ENCODE assay signal across 8 cellular contexts in the genomic region with DNA sequence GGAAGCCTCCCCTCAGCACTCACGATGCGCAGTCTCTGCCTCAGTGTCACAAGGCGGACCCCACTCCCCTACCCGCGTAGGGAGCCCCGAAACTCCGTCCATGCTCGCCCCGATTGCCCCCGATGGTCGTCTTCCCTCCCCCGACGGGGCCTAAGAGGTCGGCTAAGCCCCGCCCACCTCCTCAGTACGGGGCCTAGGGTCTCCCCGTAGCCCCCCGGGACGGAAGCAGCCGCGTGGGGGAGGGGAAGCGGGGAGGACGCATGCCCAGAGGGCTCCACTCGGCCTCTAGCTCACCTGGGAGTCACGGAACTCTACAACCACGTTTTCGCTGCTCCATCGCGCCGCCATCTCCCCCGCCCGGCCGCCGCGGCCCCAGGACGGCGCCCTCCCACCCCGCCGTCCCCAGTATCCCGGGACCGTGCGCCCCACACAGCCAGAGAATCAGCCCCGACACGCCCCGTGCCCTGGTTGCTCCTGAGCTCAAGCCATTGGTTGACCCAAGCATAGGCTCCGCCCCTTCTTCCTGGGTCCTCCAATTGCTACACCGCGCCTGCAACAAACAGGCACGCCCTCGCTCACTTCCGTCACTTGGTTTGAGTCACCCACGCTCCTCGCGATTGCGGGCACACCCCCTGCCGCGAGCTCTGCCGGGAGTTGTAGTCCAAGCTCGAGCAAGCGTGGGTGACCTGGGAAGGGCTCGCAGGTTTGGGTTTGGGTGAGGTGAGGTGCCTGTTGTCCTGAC. TPM values are rescaled to one million over a fixed set of nuclear protein-coding genes. Genes with fewer than 3 reads are reported as not detected.
DNase-seq lines count a peak whose midpoint lies in the region; ATAC-seq and TF ChIP-seq lines count a peak whose summit lies in the region.

A gene with protein sequence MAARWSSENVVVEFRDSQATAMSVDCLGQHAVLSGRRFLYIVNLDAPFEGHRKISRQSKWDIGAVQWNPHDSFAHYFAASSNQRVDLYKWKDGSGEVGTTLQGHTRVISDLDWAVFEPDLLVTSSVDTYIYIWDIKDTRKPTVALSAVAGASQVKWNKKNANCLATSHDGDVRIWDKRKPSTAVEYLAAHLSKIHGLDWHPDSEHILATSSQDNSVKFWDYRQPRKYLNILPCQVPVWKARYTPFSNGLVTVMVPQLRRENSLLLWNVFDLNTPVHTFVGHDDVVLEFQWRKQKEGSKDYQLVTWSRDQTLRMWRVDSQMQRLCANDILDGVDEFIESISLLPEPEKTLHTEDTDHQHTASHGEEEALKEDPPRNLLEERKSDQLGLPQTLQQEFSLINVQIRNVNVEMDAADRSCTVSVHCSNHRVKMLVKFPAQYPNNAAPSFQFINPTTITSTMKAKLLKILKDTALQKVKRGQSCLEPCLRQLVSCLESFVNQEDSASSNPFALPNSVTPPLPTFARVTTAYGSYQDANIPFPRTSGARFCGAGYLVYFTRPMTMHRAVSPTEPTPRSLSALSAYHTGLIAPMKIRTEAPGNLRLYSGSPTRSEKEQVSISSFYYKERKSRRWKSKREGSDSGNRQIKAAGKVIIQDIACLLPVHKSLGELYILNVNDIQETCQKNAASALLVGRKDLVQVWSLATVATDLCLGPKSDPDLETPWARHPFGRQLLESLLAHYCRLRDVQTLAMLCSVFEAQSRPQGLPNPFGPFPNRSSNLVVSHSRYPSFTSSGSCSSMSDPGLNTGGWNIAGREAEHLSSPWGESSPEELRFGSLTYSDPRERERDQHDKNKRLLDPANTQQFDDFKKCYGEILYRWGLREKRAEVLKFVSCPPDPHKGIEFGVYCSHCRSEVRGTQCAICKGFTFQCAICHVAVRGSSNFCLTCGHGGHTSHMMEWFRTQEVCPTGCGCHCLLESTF (minus strand): TSS at position 454 of the 742 bp plus-strand sequence. CDS start 106 bp downstream, at position 348.

- peak within 1 kb of the TSS; percentile 61 for H3K18ac ChIP-seq in H9 (ENCODE audit: insufficient read length, low read depth, low read length)

- no peaks in the 10 kb centered on the region for H3K4me1 ChIP-seq in H9 (ENCODE audit: insufficient read depth, low read length)

- no peaks in the 10 kb centered on the region for H3K36me3 ChIP-seq in MG63

- no peaks in the 10 kb centered on the region for H3K79me2 ChIP-seq in H9 (ENCODE audit: insufficient read depth, low read length)

- no peak within 1 kb of the TSS for H2BK12ac ChIP-seq in H9 (ENCODE audit: insufficient read length, low read depth, low read length)

- H3K9me3 ChIP-seq in H9 (ENCODE audit: control insufficient read depth, low read depth, low read length) (no peaks in the 10 kb centered on the region), MG63 (no peaks in the 10 kb centered on the region)

- H3K4me3 Mint-ChIP-seq in H9, result peak within 1 kb of the TSS; percentile 88 to 94
- peak within 1 kb of the TSS; percentile 88 for H3K4me3 Mint-ChIP-seq in nephron progenitor cell
- H3K4me3 Mint-ChIP-seq in stimulated activated naive CD8-positive, alpha-beta T cell treated with anti-CD3 and anti-CD28 coated beads, Interleukin-15, amount 100 ng/mL, for 72 hours, result peak within 1 kb of the TSS; percentile 86 to 91

- H3K27ac Mint-ChIP-seq in H9, result peak within 1 kb of the TSS in 2 of 3 experiments; percentile 92 to 96; a peak in 4 of 7 replicates
- no peak within 1 kb of the TSS for H3K27ac Mint-ChIP-seq in nephron progenitor cell
- peak within 1 kb of the TSS; percentile 93 to 97 for H3K27ac Mint-ChIP-seq in stimulated activated naive CD8-positive, alpha-beta T cell treated with anti-CD3 and anti-CD28 coated beads, Interleukin-15, amount 100 ng/mL, for 72 hours

- H4K20me1 ChIP-seq in H9 (ENCODE audit: control insufficient read depth, insufficient read depth, insufficient read length), result no peaks in the 10 kb centered on the region

- H3K4me2 ChIP-seq in H9 (ENCODE audit: insufficient read depth, insufficient read length, low read length), result peak within 1 kb of the TSS; percentile 84

- H4K5ac ChIP-seq in H9 (ENCODE audit: insufficient read length, low read depth, low read length), result no peak within 1 kb of the TSS

- H3K23ac ChIP-seq in H9 (ENCODE audit: insufficient read length, low read depth, low read length), result no peak within 1 kb of the TSS

- no peak within 1 kb of the TSS for H3K27ac ChIP-seq in H9 (ENCODE audit: insufficient read length, low read depth, low read length)

- H3K27me3 Mint-ChIP-seq in H9 (ENCODE audit: low read depth) (no peaks in the 10 kb centered on the region), nephron progenitor cell (ENCODE audit: low read depth, poor library complexity) (peaks cover 11% of the 10 kb centered on the region)
- no peaks in the 10 kb centered on the region for H3K27me3 Mint-ChIP-seq in stimulated activated naive CD8-positive, alpha-beta T cell treated with anti-CD3 and anti-CD28 coated beads, Interleukin-15, amount 100 ng/mL, for 72 hours

- H4K8ac ChIP-seq in H9 (replicated peaks; ENCODE audit: insufficient read length, low read depth, low read length), result no peak within 1 kb of the TSS

- no peak within 1 kb of the TSS for H2BK120ac ChIP-seq in H9 (ENCODE audit: low read depth, low read length, poor library complexity, severe bottlenecking)

- TF ChIP-seq CTCF in H9 (conservative IDR thresholded peaks at IDR 0.05) (no peak), fibroblast of the aortic adventitia (IDR thresholded peaks at IDR 0.05; ENCODE audit: insufficient read depth, low read length) (no peak), nephron progenitor cell (IDR thresholded peaks at IDR 0.05) (no peak)

- H2AFZ ChIP-seq in H9 (ENCODE audit: low read length), result no peak within 1 kb of the TSS

- ATAC-seq in stimulated activated naive CD8-positive, alpha-beta T cell treated with anti-CD3 and anti-CD28 coated beads, Interleukin-15, amount 100 ng/mL, for 72 hours, result peak; percentile 99

- H3K4me1 Mint-ChIP-seq in H9, result peaks cover 3 to 6% of the 10 kb centered on the region in 2 experiments
- peaks cover 16% of the 10 kb centered on the region for H3K4me1 Mint-ChIP-seq in nephron progenitor cell
- H3K4me1 Mint-ChIP-seq in stimulated activated naive CD8-positive, alpha-beta T cell treated with anti-CD3 and anti-CD28 coated beads, Interleukin-15, amount 100 ng/mL, for 72 hours, result peaks cover 26% of the 10 kb centered on the region

- H4K91ac ChIP-seq in H9 (ENCODE audit: insufficient read length, low read depth, low read length), result no peak within 1 kb of the TSS

- H3K9ac ChIP-seq in H9 (ENCODE audit: extremely low read depth, insufficient read length, low read length), result peak within 1 kb of the TSS; percentile 64

- no peaks in the 10 kb centered on the region; a peak in 1 of 5 replicates for H3K9me3 Mint-ChIP-seq in H9
- H3K9me3 Mint-ChIP-seq in nephron progenitor cell, result no peaks in the 10 kb centered on the region
- H3K9me3 Mint-ChIP-seq in stimulated activated naive CD8-positive, alpha-beta T cell treated with anti-CD3 and anti-CD28 coated beads, Interleukin-15, amount 100 ng/mL, for 72 hours, result no peaks in the 10 kb centered on the region

- H3K4ac ChIP-seq in H9 (ENCODE audit: low read depth, low read length), result no peak within 1 kb of the TSS

- no peak within 1 kb of the TSS for H2BK20ac ChIP-seq in H9 (ENCODE audit: low read depth, low read length, poor library complexity, severe bottlenecking)

- no peak within 1 kb of the TSS for H2BK15ac ChIP-seq in H9 (ENCODE audit: low read depth, low read length)

- peak; percentile 100 for DNase-seq in ELR (ENCODE audit: low read depth)
- peak; percentile 100 for DNase-seq in H9
- peak; percentile 98 for DNase-seq in MG63
- DNase-seq in SHP77 treated with DMSO at 0.1 percent for 48 hours (lab: John Stamatoyannopoulos, UW), result peak; percentile 99
- DNase-seq in activated effector memory CD4-positive, alpha-beta T cell treated with anti-CD3 and anti-CD28 coated beads, Interleukin-2, amount 50 U/mL, for 16 hours, result peak; percentile 99
- DNase-seq in fibroblast of the aortic adventitia (ENCODE audit: low read depth), result peak; percentile 98
- DNase-seq in nephron progenitor cell, result peak; percentile 98
- peak; percentile 96 to 99 for DNase-seq in stimulated activated naive CD8-positive, alpha-beta T cell treated with anti-CD3 and anti-CD28 coated beads, Interleukin-15, amount 100 ng/mL, for 72 hours

- peak within 1 kb of the TSS; percentile 81 for H3K4me3 ChIP-seq in MG63
- H3K4me3 ChIP-seq in fibroblast of the aortic adventitia (ENCODE audit: low read depth, low read length), result peak within 1 kb of the TSS; percentile 98

- H3K27me3 ChIP-seq in H9 (ENCODE audit: insufficient read depth, low read length) (no peaks in the 10 kb centered on the region), MG63 (no peaks in the 10 kb centered on the region)

- peaks cover 0 to 4% (median 3%) of the 10 kb centered on the region in 3 experiments; a peak in 5 of 7 replicates for H3K36me3 Mint-ChIP-seq in H9 (ENCODE audit: insufficient read depth in 1 of 3, low read depth in 3 of 3)
- peaks cover 4% of the 10 kb centered on the region for H3K36me3 Mint-ChIP-seq in nephron progenitor cell (ENCODE audit: low read depth)

- H3T11ph ChIP-seq in H9 (ENCODE audit: low read length), result no peak within 1 kb of the TSS

- peak within 1 kb of the TSS; percentile 53; the same call in 1 of the 2 replicates for H3K14ac ChIP-seq in H9 (ENCODE audit: insufficient read depth, low read length)

- H3K56ac ChIP-seq in H9 (ENCODE audit: insufficient read length, low read depth, low read length), result no peak within 1 kb of the TSS

- WGBS in H9 (ENCODE audit: extremely low coverage, insufficient read length, low lambda C conversion rate), result no CpG with 5 or more reads among the region's 61 CpGs

- no peaks in the 10 kb centered on the region for H3K79me1 ChIP-seq in H9 (ENCODE audit: insufficient read depth, low read depth, low read length, poor library complexity, severe bottlenecking)

- H3K23me2 ChIP-seq in H9 (ENCODE audit: insufficient read length, low read depth, low read length, poor library complexity, severe bottlenecking), result peaks cover 5% of the 10 kb centered on the region

- no peak within 1 kb of the TSS for H2BK5ac ChIP-seq in H9 (ENCODE audit: insufficient read length, low read length)

- no peak within 1 kb of the TSS for H2AK5ac ChIP-seq in H9 (ENCODE audit: insufficient read length, low read length)

RNA-seq across cellular contexts. Expression of the gene that starts here (rescaled TPM):
- total RNA-seq in H9 (2021), result 91.8 and 97.5 TPM in 2 replicates
- 5.4 and 12.9 TPM in 2 replicates for total RNA-seq in MG63 (2014; rRNA removed; shearing (Covaris generic); ENCODE audit: low replicate concordance)
- 21.7 and 22.4 TPM in 2 replicates for total RNA-seq in fibroblast of the aortic adventitia (ENCODE audit: low replicate concordance)
